In genomic region chr4:54330896-54331295, GRCh38 we compare ENCODE assay signal across 19 cellular contexts.
DNase-seq lines count a peak whose midpoint lies in the region; ATAC-seq, FAIRE-seq and TF ChIP-seq lines count a peak whose summit lies in the region.
"Had no signal": no experiment of that assay in that cellular context is flagged by ENCODE, and none has a peak within 500 bp of the region (broad histone marks: within the 10 kb centered on the region; RNA-seq: fewer than 3 reads in every experiment).

No MANE protein-coding gene starts in this region.

- no peak overlapping the region for H2BK120ac ChIP-seq in IMR-90 (ENCODE audit: low read depth, low read length)

- FAIRE-seq in A549 (lab: Jason Lieb, UNC): no peak
- FAIRE-seq in urothelium cell line (lab: Jason Lieb, UNC): peak; percentile 77
- FAIRE-seq: D721Med, G401.6, GM12891, GM19239 had no signal

- intact Hi-C loops in IMR-90 (cut with micrococcal nuclease): no loop called here

- H4K20me1 ChIP-seq in IMR-90 (ENCODE audit: insufficient read depth, low read length): no peaks in the 10 kb centered on the region
- H4K20me1 ChIP-seq: BLaER1 treated with 17β-estradiol and CSF1 and Interleukin-3, amounts not matched to agents 10 nM and 100 nM had no signal

- no peak overlapping the region for H2BK15ac ChIP-seq in IMR-90 (ENCODE audit: low read depth, low read length)

- BruUV-seq in IMR-90 (replicated peaks; lab: Mats Ljungman, UMichigan): no TSS peak

- H3K36me3 ChIP-seq in IMR-90 (ENCODE audit: control insufficient read depth, insufficient read depth, low read length): no peaks in the 10 kb centered on the region
- H3K36me3 ChIP-seq: BLaER1 treated with 17β-estradiol and CSF1 and Interleukin-3, amounts not matched to agents 10 nM and 100 nM had no signal

- no peak overlapping the region for H2AK5ac ChIP-seq in IMR-90 (ENCODE audit: low read depth, low read length)

- in situ Hi-C loops in IMR-90 (cut with MboI; ENCODE audit: low sequenced_read_pairs): no loop called here

- no peak overlapping the region for H2AFZ ChIP-seq in IMR-90 (replicated peaks; ENCODE audit: low read length, poor library complexity)

- no peak overlapping the region for H3K9ac ChIP-seq in IMR-90 (ENCODE audit: low read depth, low read length)
- H3K9ac ChIP-seq: BLaER1 treated with 17β-estradiol and CSF1 and Interleukin-3, amounts not matched to agents 10 nM and 100 nM had no signal

- TF ChIP-seq POLR2A in A549 (IDR thresholded peaks at IDR 0.05; ENCODE audit: low read length): no peak
- TF ChIP-seq POLR2A in IMR-90 (IDR thresholded peaks at IDR 0.05; ENCODE audit: low read depth, low read length): no peak

- no peak overlapping the region for H3K23ac ChIP-seq in IMR-90 (ENCODE audit: low read depth, low read length)

- H3K4me1 ChIP-seq in A549 (no peaks in the 10 kb centered on the region), IMR-90 (ENCODE audit: control insufficient read depth, insufficient read depth, low read length) (no peaks in the 10 kb centered on the region)
- H3K4me1 ChIP-seq: Caco-2 had no signal

- CTCF ChIA-PET in A549 (lab: Yijun Ruan, JAX): no interaction called here
- CTCF ChIA-PET in IMR-90 (lab: Yijun Ruan, JAX): no interaction called here

- no peak overlapping the region for H3K4me2 ChIP-seq in A549
- no peak overlapping the region for H3K4me2 ChIP-seq in IMR-90 (ENCODE audit: low read depth, low read length)
- H3K4me2 ChIP-seq: BLaER1 treated with 17β-estradiol and CSF1 and Interleukin-3, amounts not matched to agents 10 nM and 100 nM had no signal

- no peak overlapping the region for H3K18ac ChIP-seq in IMR-90 (ENCODE audit: low read depth, low read length)

- H2BK5ac ChIP-seq in IMR-90 (ENCODE audit: low read depth, low read length, poor library complexity, severe bottlenecking): no peak overlapping the region

- no peak overlapping the region for H3K27ac ChIP-seq in A549
- H3K27ac ChIP-seq in IMR-90 (ENCODE audit: insufficient read depth, low read length): no peak overlapping the region
- H3K27ac ChIP-seq: BLaER1 treated with 17β-estradiol and CSF1 and Interleukin-3, amounts not matched to agents 10 nM and 100 nM; C4-2B had no signal

- TF ChIP-seq CTCF in A549 (IDR thresholded peaks at IDR 0.05): no peak
- no peak for TF ChIP-seq CTCF in IMR-90 (conservative IDR thresholded peaks at IDR 0.05; ENCODE audit: low read depth, low read length)

- no peak overlapping the region for H2BK20ac ChIP-seq in IMR-90 (ENCODE audit: low read depth, low read length)

- H3K4me3 ChIP-seq in A549 (no peak overlapping the region), IMR-90 (ENCODE audit: insufficient read depth, low read depth, low read length) (no peak overlapping the region)
- H3K4me3 ChIP-seq: BLaER1 treated with 17β-estradiol and CSF1 and Interleukin-3, amounts not matched to agents 10 nM and 100 nM had no signal

- H4K8ac ChIP-seq in IMR-90 (ENCODE audit: low read depth in 2 of 2, low read length in 2 of 2): no peak overlapping the region

- H3K9me3 ChIP-seq in A549 (no peaks in the 10 kb centered on the region), IMR-90 (ENCODE audit: control insufficient read depth, insufficient read depth, low read length) (no peaks in the 10 kb centered on the region; the same call in 1 of the 2 replicates)
- H3K9me3 ChIP-seq: Caco-2 had no signal

- POLR2A ChIA-PET in A549 (lab: Yijun Ruan, JAX): no interaction called here
- POLR2A ChIA-PET in IMR-90 (lab: Charles Lee; ENCODE audit: unreplicated experiment): no interaction called here

- H2AK9ac ChIP-seq in IMR-90 (replicated peaks; ENCODE audit: low read depth, low read length, poor library complexity): no peak overlapping the region

- no peak overlapping the region for H3K4ac ChIP-seq in IMR-90 (ENCODE audit: low read depth, low read length)

- H4K5ac ChIP-seq in IMR-90 (ENCODE audit: low read depth, low read length): no peak overlapping the region

- TF ChIP-seq RAD21 in A549 (conservative IDR thresholded peaks at IDR 0.05 in 1 of 2, IDR thresholded peaks at IDR 0.05 in 1 of 2) (no peak), IMR-90 (IDR thresholded peaks at IDR 0.05; ENCODE audit: low read length) (no peak)

- H3K56ac ChIP-seq in IMR-90 (ENCODE audit: extremely low read depth, insufficient read depth, low read length): no peak overlapping the region

- no peak overlapping the region for H4K91ac ChIP-seq in IMR-90 (ENCODE audit: insufficient read depth, low read depth, low read length)

- DNase-seq in A549 (ENCODE audit: low read depth in 1 of 2, low spot score in 1 of 2) (no peak), IMR-90 (no peak), urothelium cell line (ENCODE audit: low spot score) (no peak), nucleus accumbens (lab: John Stamatoyannopoulos, UW) (no peak), GOT3 (lab: John Stamatoyannopoulos, UW) (no peak)
- DNase-seq: 8988T; AML-193; Caco-2; Calu3; CD4-positive, alpha-beta T cell; CD8-positive, alpha-beta T cell; DMS79 treated with DMSO at 0.1 percent for 48 hours; GF-D8 had no signal

- ATAC-seq in A549: no peak
- no peak for ATAC-seq in IMR-90 (ENCODE audit: low read depth)
- ATAC-seq: CD8-positive, alpha-beta T cell had no signal

- H3K79me1 ChIP-seq in IMR-90 (ENCODE audit: low read depth in 1 of 2, low read length in 2 of 2): no peaks in the 10 kb centered on the region

- H3K14ac ChIP-seq in IMR-90 (replicated peaks; ENCODE audit: low read depth, low read length): no peak overlapping the region

- peaks cover 8% of the 10 kb centered on the region for H3K27me3 ChIP-seq in IMR-90 (ENCODE audit: control insufficient read depth, insufficient read depth, low read length)
- H3K27me3 ChIP-seq: BLaER1 treated with 17β-estradiol and CSF1 and Interleukin-3, amounts not matched to agents 10 nM and 100 nM had no signal

- dilution Hi-C loops in IMR-90 (cut with HindIII; ENCODE audit: low sequenced_read_pairs, unreplicated experiment): no loop called here

- no peaks in the 10 kb centered on the region; the same call in 1 of the 2 replicates for H3K9me1 ChIP-seq in IMR-90 (ENCODE audit: insufficient read depth, low read length)

- WGBS in A549 (ENCODE audit: missing lambda C conversion rate): 19% methylated on average over 3 of the region's 3 CpGs
- WGBS in IMR-90 (ENCODE audit: extremely low coverage in 2 of 2, insufficient read length in 1 of 2), 2 experiments: 46% methylated on average over 2 of the region's 3 CpGs; no CpG with 5 or more reads in 1 of the 2 experiments

- TF ChIP-seq EP300 in A549 (IDR thresholded peaks at IDR 0.05): no peak

TF ChIP-seq in A549, 52 proteins besides CTCF, POLR2A, EP300 and RAD21:
- TF ChIP-seq MAFK (IDR thresholded peaks at IDR 0.05; ENCODE audit: partially characterized antibody): peak; percentile 83
- no peak for TF ChIP-seq CEBPB (IDR thresholded peaks at IDR 0.05)
- no peak for TF ChIP-seq ATOH8 (CRISPR knock-in tag; IDR thresholded peaks at IDR 0.05; ENCODE audit: low read depth)

TF ChIP-seq in IMR-90, 13 proteins besides CTCF, POLR2A, EP300 and RAD21:
- TF ChIP-seq MAFK (IDR thresholded peaks at IDR 0.05; ENCODE audit: low read depth, low read length) (peak; percentile 85), RCOR1 (IDR thresholded peaks at IDR 0.05; ENCODE audit: insufficient replicate concordance, low read length) (no peak), CHD1 (IDR thresholded peaks at IDR 0.05; ENCODE audit: low read depth, low read length) (no peak), NFE2L2 (IDR thresholded peaks at IDR 0.05; ENCODE audit: low read depth, low read length) (no peak)
- TF ChIP-seq, protein P1, sequence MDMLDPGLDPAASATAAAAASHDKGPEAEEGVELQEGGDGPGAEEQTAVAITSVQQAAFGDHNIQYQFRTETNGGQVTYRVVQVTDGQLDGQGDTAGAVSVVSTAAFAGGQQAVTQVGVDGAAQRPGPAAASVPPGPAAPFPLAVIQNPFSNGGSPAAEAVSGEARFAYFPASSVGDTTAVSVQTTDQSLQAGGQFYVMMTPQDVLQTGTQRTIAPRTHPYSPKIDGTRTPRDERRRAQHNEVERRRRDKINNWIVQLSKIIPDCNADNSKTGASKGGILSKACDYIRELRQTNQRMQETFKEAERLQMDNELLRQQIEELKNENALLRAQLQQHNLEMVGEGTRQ (IDR thresholded peaks at IDR 0.05; ENCODE audit: low read depth, low read length): no peak
